8 cellular contexts compared by ENCODE assay signal in the genomic region with DNA sequence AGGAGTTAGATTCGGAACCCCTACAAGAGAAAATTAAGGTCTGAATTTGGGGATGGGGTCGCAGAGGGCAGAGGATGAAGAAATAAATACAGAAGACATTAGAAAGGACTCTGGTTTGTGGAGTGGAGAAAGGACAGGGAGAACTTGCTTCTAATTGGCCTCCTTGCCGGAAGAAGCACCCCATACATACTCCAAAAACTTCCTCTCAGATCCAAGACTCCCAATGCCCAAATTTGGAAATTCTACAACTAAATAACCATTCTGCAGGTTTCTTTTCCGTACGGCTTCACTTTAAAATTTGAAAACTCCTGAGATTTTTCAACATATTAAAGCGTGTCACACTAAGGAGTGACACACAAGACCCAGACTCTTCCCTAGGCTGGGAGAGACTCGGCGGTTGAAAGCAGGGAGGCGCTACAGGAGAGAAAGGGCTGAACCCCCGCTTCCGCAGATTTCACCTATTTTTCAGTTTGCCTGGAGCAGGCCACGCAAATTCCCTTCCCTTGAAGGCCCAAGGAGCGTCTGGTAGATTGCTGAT. TPM values are rescaled to one million over a fixed set of nuclear protein-coding genes. Genes with fewer than 3 reads are reported as not detected.
DNase-seq lines count a peak whose midpoint lies in the region; ATAC-seq, FAIRE-seq and TF ChIP-seq lines count a peak whose summit lies in the region.

No MANE protein-coding gene starts in this region.

- peak overlapping the region; percentile 99 for H3K4me3 Mint-ChIP-seq in stimulated activated naive CD8-positive, alpha-beta T cell treated with anti-CD3 and anti-CD28 coated beads, Interleukin-15, Interleukin-2, amounts not matched to agents 100 ng/mL and 50 ng/mL, for 24 hours
- H3K4me3 Mint-ChIP-seq in natural killer cell treated with Interleukin-12 subunit alpha and Interleukin-12 subunit beta and Interleukin-15 and Interleukin-18, amount 100 ng/mL, for 72 hours: peak overlapping the region; percentile 100

- H3K27me3 ChIP-seq in RWPE2 (ENCODE audit: insufficient read depth, poor library complexity, severe bottlenecking) (no peaks in the 10 kb centered on the region), endothelial cell of umbilical vein (ENCODE audit: control insufficient read depth in 2 of 2, insufficient read depth in 2 of 2, low read length in 2 of 2) (no peaks in the 10 kb centered on the region)

- H2AFZ ChIP-seq in endothelial cell of umbilical vein (ENCODE audit: low read depth, low read length): peak overlapping the region; percentile 92

- H3K4me3 ChIP-seq in RWPE2 (ENCODE audit: severe bottlenecking) (peak overlapping the region; percentile 45), endothelial cell of umbilical vein (replicated peaks in 1 of 3; ENCODE audit: insufficient read depth in 1 of 3, low read depth in 1 of 3, low read length in 3 of 3) (peak overlapping the region; percentile 61 to 96 (median 92))

- intact Hi-C loops in endothelial cell of umbilical vein (cut with micrococcal nuclease): loop anchor here (2.0 to 10.0 kb wide), 4 partner anchors 36 to 283 kb away; partner anchors contain the start of genes CFAP36, MTIF2 and RTN4

- H3K4me1 ChIP-seq in RWPE2 (ENCODE audit: insufficient read depth, poor library complexity, severe bottlenecking) (peaks cover 12% of the 10 kb centered on the region), endothelial cell of umbilical vein (ENCODE audit: control insufficient read depth, extremely low read depth, insufficient read depth, low read length) (peaks cover 36% of the 10 kb centered on the region)

- H3K36me3 Mint-ChIP-seq in stimulated activated naive CD8-positive, alpha-beta T cell treated with anti-CD3 and anti-CD28 coated beads, Interleukin-15, Interleukin-2, amounts not matched to agents 100 ng/mL and 50 ng/mL, for 24 hours (ENCODE audit: low read depth): peaks cover 64% of the 10 kb centered on the region
- peaks cover 30% of the 10 kb centered on the region for H3K36me3 Mint-ChIP-seq in natural killer cell treated with Interleukin-12 subunit alpha and Interleukin-12 subunit beta and Interleukin-15 and Interleukin-18, amount 100 ng/mL, for 72 hours

- no peak for DNase-seq in stimulated activated naive CD8-positive, alpha-beta T cell treated with anti-CD3 and anti-CD28 coated beads, Interleukin-15, Interleukin-2, amounts not matched to agents 100 U/mL and 50 U/mL, for 24 hours
- no peak for DNase-seq in RWPE2 (ENCODE audit: low spot score)
- DNase-seq in endothelial cell of umbilical vein (ENCODE audit: low read depth, low spot score): no peak
- no peak for DNase-seq in natural killer cell treated with Interleukin-12 subunit alpha and Interleukin-12 subunit beta and Interleukin-15 and Interleukin-18, amount 100 ng/mL, for 72 hours (ENCODE audit: low spot score)
- no peak for DNase-seq in stimulated activated naive CD4-positive, alpha-beta T cell treated with Interleukin-2 at 50 U/mL for 16 hours (lab: John Stamatoyannopoulos, UW)
- DNase-seq in T-helper 9 cell: no peak

- no peak for FAIRE-seq in endothelial cell of umbilical vein (lab: Jason Lieb, UNC)

- H3K9me3 ChIP-seq in RWPE2 (ENCODE audit: severe bottlenecking): no peaks in the 10 kb centered on the region
- H3K9me3 ChIP-seq in endothelial cell of umbilical vein (replicated peaks; ENCODE audit: control insufficient read depth, insufficient read depth, low read length): no peaks in the 10 kb centered on the region

- TF ChIP-seq CTCF in RWPE2 (IDR thresholded peaks at IDR 0.05; ENCODE audit: poor library complexity, severe bottlenecking) (no peak), endothelial cell of umbilical vein (IDR thresholded peaks at IDR 0.05; ENCODE audit: extremely low read depth in 1 of 2, insufficient read depth in 1 of 2, low read depth in 1 of 2, low read length in 2 of 2) (no peak)

- no peaks in the 10 kb centered on the region for H3K9me3 Mint-ChIP-seq in stimulated activated naive CD8-positive, alpha-beta T cell treated with anti-CD3 and anti-CD28 coated beads, Interleukin-15, Interleukin-2, amounts not matched to agents 100 ng/mL and 50 ng/mL, for 24 hours
- no peaks in the 10 kb centered on the region for H3K9me3 Mint-ChIP-seq in natural killer cell treated with Interleukin-12 subunit alpha and Interleukin-12 subunit beta and Interleukin-15 and Interleukin-18, amount 100 ng/mL, for 72 hours

- H3K36me3 ChIP-seq in RWPE2 (ENCODE audit: low read depth): peaks cover 40% of the 10 kb centered on the region
- H3K36me3 ChIP-seq in endothelial cell of umbilical vein (ENCODE audit: control insufficient read depth in 2 of 2, extremely low read depth in 1 of 2, insufficient read depth in 2 of 2, low read length in 2 of 2): peaks cover 12 to 28% of the 10 kb centered on the region in 2 experiments

- no peak for TF ChIP-seq POLR2A in endothelial cell of umbilical vein (IDR thresholded peaks at IDR 0.05; ENCODE audit: low read depth, low read length)

- H4K20me1 ChIP-seq in endothelial cell of umbilical vein (replicated peaks; ENCODE audit: control insufficient read depth, extremely low read depth, insufficient read depth, low read length): no peaks in the 10 kb centered on the region

- ATAC-seq in stimulated activated naive CD8-positive, alpha-beta T cell treated with anti-CD3 and anti-CD28 coated beads, Interleukin-15, Interleukin-2, amounts not matched to agents 100 U/mL and 50 U/mL, for 24 hours: no peak
- ATAC-seq in RWPE2 (ENCODE audit: low read depth): peak; percentile 35
- ATAC-seq in natural killer cell treated with Interleukin-12 subunit alpha and Interleukin-12 subunit beta and Interleukin-15 and Interleukin-18, amount 100 ng/mL, for 72 hours: peak in 1 of 2 donors; percentile 2
- no peak for ATAC-seq in GM21360 (IDR thresholded peaks at IDR 0.05; ENCODE audit: unreplicated experiment)

- H3K4me1 Mint-ChIP-seq in stimulated activated naive CD8-positive, alpha-beta T cell treated with anti-CD3 and anti-CD28 coated beads, Interleukin-15, Interleukin-2, amounts not matched to agents 100 ng/mL and 50 ng/mL, for 24 hours (ENCODE audit: low read depth): peaks cover 69% of the 10 kb centered on the region
- H3K4me1 Mint-ChIP-seq in natural killer cell treated with Interleukin-12 subunit alpha and Interleukin-12 subunit beta and Interleukin-15 and Interleukin-18, amount 100 ng/mL, for 72 hours (ENCODE audit: low read depth in 2 of 2): peaks cover 47 to 56% of the 10 kb centered on the region in 2 donors

- H3K27ac ChIP-seq in RWPE2 (ENCODE audit: poor library complexity, severe bottlenecking) (peak overlapping the region; percentile 85), endothelial cell of umbilical vein (ENCODE audit: insufficient read depth, low read depth, low read length) (peak overlapping the region; percentile 99)

- POLR2A ChIA-PET in endothelial cell of umbilical vein (lab: Charles Lee): no interaction called here

- H3K9me1 ChIP-seq in endothelial cell of umbilical vein (replicated peaks; ENCODE audit: control insufficient read depth, extremely low read depth, insufficient read depth, low read length): no peaks in the 10 kb centered on the region

- peak overlapping the region; percentile 99 for H3K27ac Mint-ChIP-seq in stimulated activated naive CD8-positive, alpha-beta T cell treated with anti-CD3 and anti-CD28 coated beads, Interleukin-15, Interleukin-2, amounts not matched to agents 100 ng/mL and 50 ng/mL, for 24 hours
- peak overlapping the region; percentile 99 for H3K27ac Mint-ChIP-seq in natural killer cell treated with Interleukin-12 subunit alpha and Interleukin-12 subunit beta and Interleukin-15 and Interleukin-18, amount 100 ng/mL, for 72 hours

- peak overlapping the region; percentile 99 for H3K9ac ChIP-seq in endothelial cell of umbilical vein (replicated peaks; ENCODE audit: extremely low read depth, insufficient read depth, low read length)

- H3K79me2 ChIP-seq in endothelial cell of umbilical vein (ENCODE audit: control insufficient read depth, insufficient read depth, low read length): peaks cover 41% of the 10 kb centered on the region

- TSS peak; percentile 53 for BruUV-seq in endothelial cell of umbilical vein (replicated peaks; lab: Mats Ljungman, UMichigan)

- H3K27me3 Mint-ChIP-seq in stimulated activated naive CD8-positive, alpha-beta T cell treated with anti-CD3 and anti-CD28 coated beads, Interleukin-15, Interleukin-2, amounts not matched to agents 100 ng/mL and 50 ng/mL, for 24 hours: no peaks in the 10 kb centered on the region
- H3K27me3 Mint-ChIP-seq in natural killer cell treated with Interleukin-12 subunit alpha and Interleukin-12 subunit beta and Interleukin-15 and Interleukin-18, amount 100 ng/mL, for 72 hours: no peaks in the 10 kb centered on the region

- peak overlapping the region; percentile 89 for H3K4me2 ChIP-seq in endothelial cell of umbilical vein (ENCODE audit: insufficient read depth, low read length)

- CTCF ChIA-PET in endothelial cell of umbilical vein (lab: Charles Lee): no interaction called here

- dilution Hi-C loops in endothelial cell of umbilical vein (cut with MboI; ENCODE audit: extremely low pct_ligation_motif_present, low sequenced_read_pairs): no loop called here

RNA-seq across cellular contexts. Expression of gene CLHC1, which starts 0.5 kb away (rescaled TPM):
- 10.2 and 12.3 TPM in 2 replicates for total RNA-seq in endothelial cell of umbilical vein
- 2.0 and 2.4 TPM in 2 replicates for polyA plus RNA-seq in endothelial cell of umbilical vein
- polyA plus RNA-seq in endothelial cell of umbilical vein (2011; cell fraction: cytosol; rRNA removed): 2.2 and 2.9 TPM in 2 replicates
- polyA plus RNA-seq in endothelial cell of umbilical vein (2011; cell fraction: nucleus; rRNA removed): 15.3 and 19.8 TPM in 2 replicates
- polyA plus RNA-seq in endothelial cell of umbilical vein (2012): 4.4 and 7.1 TPM in 2 replicates
- polyA minus RNA-seq in endothelial cell of umbilical vein: 3.6 and 5.6 TPM in 2 replicates
- polyA minus RNA-seq in endothelial cell of umbilical vein (2011; cell fraction: cytosol; rRNA and poly(A)+ RNA removed): 5.8 TPM
- 11.2 and 17.6 TPM in 2 replicates for polyA minus RNA-seq in endothelial cell of umbilical vein (2011; cell fraction: nucleus; rRNA and poly(A)+ RNA removed)
- total RNA-seq in natural killer cell treated with Interleukin-12 subunit alpha and Interleukin-12 subunit beta and Interleukin-15 and Interleukin-18, amount 100 ng/mL, for 72 hours: 10 to 100 TPM in 1 of 2 donors, 1 to 10 TPM in 1; 9.7 to 13.1 TPM

RNA-seq across cellular contexts. Expression of gene RPS27A, which starts 0.9 kb away (rescaled TPM):
- total RNA-seq in endothelial cell of umbilical vein: 926 and 939 TPM in 2 replicates
- polyA plus RNA-seq in endothelial cell of umbilical vein: 795 and 1,136 TPM in 2 replicates
- 2,131 and 2,137 TPM in 2 replicates for polyA plus RNA-seq in endothelial cell of umbilical vein (2011; cell fraction: cytosol; rRNA removed)
- 524 and 724 TPM in 2 replicates for polyA plus RNA-seq in endothelial cell of umbilical vein (2011; cell fraction: nucleus; rRNA removed)
- 1,840 and 2,931 TPM in 2 replicates for polyA plus RNA-seq in endothelial cell of umbilical vein (2012)
- 213 and 228 TPM in 2 replicates for polyA minus RNA-seq in endothelial cell of umbilical vein
- polyA minus RNA-seq in endothelial cell of umbilical vein (2011; cell fraction: cytosol; rRNA and poly(A)+ RNA removed): 592 TPM
- 74.4 and 91.5 TPM in 2 replicates for polyA minus RNA-seq in endothelial cell of umbilical vein (2011; cell fraction: nucleus; rRNA and poly(A)+ RNA removed)
- total RNA-seq in natural killer cell treated with Interleukin-12 subunit alpha and Interleukin-12 subunit beta and Interleukin-15 and Interleukin-18, amount 100 ng/mL, for 72 hours: 100 to 1,000 TPM; 746 to 804 TPM

RNA-seq across cellular contexts. Expression of gene MTIF2, which starts 37.4 kb away (rescaled TPM):
- total RNA-seq in endothelial cell of umbilical vein: 26.8 and 26.9 TPM in 2 replicates
- 7.0 and 9.3 TPM in 2 replicates for polyA plus RNA-seq in endothelial cell of umbilical vein
- polyA plus RNA-seq in endothelial cell of umbilical vein (2011; cell fraction: cytosol; rRNA removed): 10.7 and 11.4 TPM in 2 replicates
- polyA plus RNA-seq in endothelial cell of umbilical vein (2011; cell fraction: nucleus; rRNA removed): 21.6 and 26.1 TPM in 2 replicates
- polyA plus RNA-seq in endothelial cell of umbilical vein (2012): 20.6 and 28.1 TPM in 2 replicates
- 15.1 and 21.1 TPM in 2 replicates for polyA minus RNA-seq in endothelial cell of umbilical vein
- polyA minus RNA-seq in endothelial cell of umbilical vein (2011; cell fraction: cytosol; rRNA and poly(A)+ RNA removed): 27.7 TPM
- 20.2 and 23.3 TPM in 2 replicates for polyA minus RNA-seq in endothelial cell of umbilical vein (2011; cell fraction: nucleus; rRNA and poly(A)+ RNA removed)
- total RNA-seq in natural killer cell treated with Interleukin-12 subunit alpha and Interleukin-12 subunit beta and Interleukin-15 and Interleukin-18, amount 100 ng/mL, for 72 hours: 10 to 100 TPM; 33.9 to 39.4 TPM
